1 cellular context compared by ENCODE assay signal in the genomic region with DNA sequence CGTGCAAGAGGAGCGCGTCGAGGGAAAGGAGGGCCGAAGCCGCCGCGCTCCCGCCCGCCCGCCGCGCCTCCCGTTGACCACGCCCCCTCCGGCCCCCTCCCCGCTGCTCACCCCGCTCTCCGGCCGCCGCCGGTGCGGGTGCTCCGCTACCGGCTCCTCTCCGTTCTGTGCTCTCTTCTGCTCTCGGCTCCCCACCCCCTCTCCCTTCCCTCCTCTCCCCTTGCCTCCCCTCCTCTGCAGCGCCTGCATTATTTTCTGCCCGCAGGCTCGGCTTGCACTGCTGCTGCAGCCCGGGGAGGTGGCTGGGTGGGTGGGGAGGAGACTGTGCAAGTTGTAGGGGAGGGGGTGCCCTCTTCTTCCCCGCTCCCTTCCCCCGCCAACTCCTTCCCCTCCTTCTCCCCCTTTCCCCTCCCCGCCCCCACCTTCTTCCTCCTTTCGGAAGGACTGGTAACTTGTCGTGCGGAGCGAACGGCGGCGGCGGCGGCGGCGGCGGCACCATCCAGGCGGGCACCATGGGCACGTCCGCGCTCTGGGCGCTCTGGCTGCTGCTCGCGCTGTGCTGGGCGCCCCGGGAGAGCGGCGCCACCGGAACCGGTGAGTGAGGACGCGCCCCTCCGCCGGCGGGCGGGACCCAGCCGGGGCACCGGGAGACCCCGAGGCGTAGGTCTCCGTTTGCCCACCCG.
TF ChIP-seq lines count a peak whose summit lies in the region.

A gene (plus strand): TSS at position 110 of the 683 bp plus-strand sequence. CDS start 403 bp downstream, at position 513.

TF ChIP-seq in K562, 482 proteins besides CTCF, POLR2A, EP300 and RAD21 (continued from another document):
- TF ChIP-seq RAD51 (IDR thresholded peaks at IDR 0.05; ENCODE audit: borderline replicate concordance, low read depth) (no peak), ZBTB7A (IDR thresholded peaks at IDR 0.05; ENCODE audit: borderline replicate concordance, control insufficient read depth, low read depth, low read length) (no peak), POLR2H (tag; IDR thresholded peaks at IDR 0.05; ENCODE audit: low read depth) (no peak), ZNF41 (CRISPR knock-in tag; conservative IDR thresholded peaks at IDR 0.05) (no peak), PYGO2 (tag; IDR thresholded peaks at IDR 0.05) (no peak), SIRT6 (IDR thresholded peaks at IDR 0.05; ENCODE audit: low read depth, low read length) (no peak), CHD4 (IDR thresholded peaks at IDR 0.05; ENCODE audit: insufficient read depth, insufficient replicate concordance, low read depth, low read length, poor library complexity, severe bottlenecking) (no peak)
- TF ChIP-seq, protein P1, sequence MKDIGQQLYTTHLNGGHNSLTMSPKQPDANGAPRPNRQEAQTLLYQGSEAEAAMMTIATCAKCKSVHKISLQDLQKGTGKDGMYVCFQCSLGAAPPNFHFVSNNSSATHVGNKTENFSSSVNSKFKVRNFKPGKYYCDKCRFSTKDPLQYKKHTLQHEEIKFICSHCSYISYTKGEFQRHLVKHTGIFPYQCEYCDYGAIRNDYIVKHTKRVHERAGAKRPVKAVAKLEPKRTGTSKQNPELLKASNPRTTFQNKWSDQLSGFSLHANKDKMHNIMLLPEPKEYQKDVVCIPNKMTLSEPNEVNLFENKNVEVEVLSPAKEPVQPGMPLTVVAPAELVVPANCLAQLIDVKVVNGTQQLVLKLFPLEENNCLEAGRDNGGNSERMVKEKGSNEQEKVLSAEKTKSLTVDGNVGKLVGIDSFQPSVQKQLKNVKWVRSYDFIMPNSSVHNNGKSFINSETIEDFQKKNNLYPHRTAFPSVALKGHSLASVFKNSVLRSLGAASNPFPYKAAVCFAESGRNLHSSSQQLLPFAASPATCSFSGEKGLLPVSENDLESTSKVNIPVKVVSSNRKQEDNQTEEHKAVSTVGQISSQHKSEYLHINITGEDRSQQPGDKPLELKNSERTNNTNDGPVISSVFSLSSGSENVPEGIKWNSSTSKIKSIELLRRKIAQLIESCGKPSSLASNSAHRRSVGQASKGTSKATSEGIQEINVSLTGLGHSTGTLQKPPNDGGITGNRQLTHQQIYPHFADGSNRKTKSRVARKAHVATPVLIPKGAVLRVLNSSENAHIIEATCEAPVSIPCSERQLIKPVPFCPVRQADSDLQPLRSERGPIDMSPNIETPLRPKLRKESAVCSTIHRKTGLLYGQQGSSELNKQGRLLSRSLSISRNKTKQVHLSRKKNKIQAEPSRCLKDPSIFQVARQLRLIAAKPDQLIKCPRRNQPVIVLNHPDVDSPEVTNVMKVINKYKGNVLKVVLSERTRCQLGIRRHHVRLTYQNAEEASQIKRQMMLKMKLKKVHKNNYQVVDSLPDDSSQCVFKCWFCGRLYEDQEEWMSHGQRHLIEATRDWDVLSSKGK (CRISPR knock-in tag; IDR thresholded peaks at IDR 0.05) = no peak
- TF ChIP-seq, protein P2, sequence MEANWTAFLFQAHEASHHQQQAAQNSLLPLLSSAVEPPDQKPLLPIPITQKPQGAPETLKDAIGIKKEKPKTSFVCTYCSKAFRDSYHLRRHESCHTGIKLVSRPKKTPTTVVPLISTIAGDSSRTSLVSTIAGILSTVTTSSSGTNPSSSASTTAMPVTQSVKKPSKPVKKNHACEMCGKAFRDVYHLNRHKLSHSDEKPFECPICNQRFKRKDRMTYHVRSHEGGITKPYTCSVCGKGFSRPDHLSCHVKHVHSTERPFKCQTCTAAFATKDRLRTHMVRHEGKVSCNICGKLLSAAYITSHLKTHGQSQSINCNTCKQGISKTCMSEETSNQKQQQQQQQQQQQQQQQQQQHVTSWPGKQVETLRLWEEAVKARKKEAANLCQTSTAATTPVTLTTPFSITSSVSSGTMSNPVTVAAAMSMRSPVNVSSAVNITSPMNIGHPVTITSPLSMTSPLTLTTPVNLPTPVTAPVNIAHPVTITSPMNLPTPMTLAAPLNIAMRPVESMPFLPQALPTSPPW (CRISPR knock-in tag; IDR thresholded peaks at IDR 0.05) = peak; percentile 52
